ENCODE assay signal across 11 cellular contexts in the genomic region with DNA sequence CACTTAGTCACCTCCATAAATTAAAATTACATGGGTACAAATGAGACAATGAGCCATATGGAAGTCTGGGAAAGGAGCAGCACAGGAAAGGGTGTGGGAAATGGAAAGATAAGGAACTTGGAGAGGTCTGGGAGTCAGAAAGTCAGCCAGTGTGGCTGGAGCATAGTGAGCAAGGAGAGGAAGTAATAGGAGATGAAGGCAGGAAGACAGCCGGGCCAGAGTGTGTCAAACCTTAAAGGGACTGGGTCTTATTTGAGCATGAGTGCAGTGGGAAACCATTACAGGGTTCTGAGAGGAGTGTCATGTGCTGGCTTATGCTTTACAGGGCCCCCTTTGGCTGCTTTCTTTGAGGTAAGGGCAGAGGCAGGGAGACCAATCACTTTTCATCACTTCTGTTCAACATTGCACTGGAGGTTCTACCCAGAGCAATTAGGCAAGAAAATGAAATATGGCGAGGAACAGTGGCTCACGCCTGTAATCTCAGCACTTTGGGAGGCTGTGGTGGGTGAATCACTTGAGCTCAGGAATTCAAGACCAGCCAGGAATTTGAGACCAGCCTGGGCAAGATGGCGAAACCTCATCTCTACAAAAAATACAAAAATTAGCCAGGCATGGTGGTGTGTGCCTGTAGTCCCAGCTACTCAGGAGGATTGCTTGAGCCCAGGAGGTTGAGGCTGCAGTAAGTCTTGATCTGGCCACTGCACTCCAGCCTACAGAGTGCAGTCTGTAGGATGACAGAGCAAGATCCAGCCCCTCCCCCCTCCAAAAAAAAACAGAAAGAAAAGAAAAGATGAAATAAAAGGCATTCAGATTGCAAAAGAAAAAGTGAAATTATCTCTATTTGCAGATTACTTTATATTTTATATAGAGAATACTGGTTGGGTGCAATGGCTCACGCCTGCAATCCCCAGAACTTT. TPM values are rescaled to one million over a fixed set of nuclear protein-coding genes. Genes with fewer than 3 reads are reported as not detected.
A peak's percentile ranks its signal among the peaks of the same experiment; 100 is the strongest.
DNase-seq lines count a peak whose midpoint lies in the region; FAIRE-seq and TF ChIP-seq lines count a peak whose summit lies in the region.
"Had no signal": no experiment of that assay in that cellular context is flagged by ENCODE, and none has a peak within 500 bp of the region (broad histone marks: within the 10 kb centered on the region; RNA-seq: fewer than 3 reads in every experiment).

No MANE protein-coding gene starts in this region.

- no peaks in the 10 kb centered on the region for H3K9me3 ChIP-seq in osteoblast (ENCODE audit: low read depth, low read length)
- H3K9me3 ChIP-seq in kidney (ENCODE audit: control insufficient read depth in 1 of 2, low read length in 2 of 2) = no peaks in the 10 kb centered on the region
- H3K9me3 ChIP-seq: psoas muscle had no signal

- H3K36me3 ChIP-seq in osteoblast (ENCODE audit: insufficient read depth, low read length) = no peaks in the 10 kb centered on the region
- H3K36me3 ChIP-seq in mesendoderm (ENCODE audit: control insufficient read depth, insufficient read depth, low read length) = no peaks in the 10 kb centered on the region
- H3K36me3 ChIP-seq in kidney (ENCODE audit: control insufficient read depth in 1 of 2, insufficient read depth in 2 of 2, low read length in 2 of 2) = no peaks in the 10 kb centered on the region

- no peak overlapping the region for H4K8ac ChIP-seq in mesendoderm (ENCODE audit: low read depth, low read length)

- H2AK5ac ChIP-seq in mesendoderm (ENCODE audit: low read length) = no peak overlapping the region

- H3K27ac ChIP-seq in osteoblast (ENCODE audit: low read depth, low read length) (peak overlapping the region; percentile 91), mesendoderm (ENCODE audit: low read depth, low read length) (no peak overlapping the region), kidney (ENCODE audit: low read depth in 2 of 2, low read length in 2 of 2) (no peak overlapping the region)
- H3K27ac ChIP-seq: psoas muscle had no signal

- no peak overlapping the region for H3K18ac ChIP-seq in mesendoderm (ENCODE audit: low read length)

- TF ChIP-seq CTCF in osteoblast (IDR thresholded peaks at IDR 0.05; ENCODE audit: extremely low read depth, low read depth, low read length) (no peak), kidney (IDR thresholded peaks at IDR 0.05; ENCODE audit: borderline replicate concordance, extremely low read depth, insufficient read depth) (no peak)

- H3K4me2 ChIP-seq in osteoblast (ENCODE audit: insufficient read depth, low read length) (peak overlapping the region; percentile 45), mesendoderm (ENCODE audit: low read length) (no peak overlapping the region)

- H3K23ac ChIP-seq in mesendoderm (ENCODE audit: low read length) = no peak overlapping the region

- H3K79me2 ChIP-seq in osteoblast (ENCODE audit: insufficient read depth, low read length) (no peaks in the 10 kb centered on the region), mesendoderm (ENCODE audit: control insufficient read depth, insufficient read depth, low read length) (no peaks in the 10 kb centered on the region)

- H3K56ac ChIP-seq in mesendoderm (ENCODE audit: low read length) = no peak overlapping the region

- no peaks in the 10 kb centered on the region for H3K79me1 ChIP-seq in mesendoderm (ENCODE audit: low read length)

- no CpG with 5 or more reads among the region's 5 CpGs for WGBS in mesendoderm (ENCODE audit: extremely low coverage, insufficient coverage, low lambda C conversion rate)

- DNase-seq in GM04504 (ENCODE audit: low read depth) (peak; percentile 72), RKO (ENCODE audit: low spot score) (peak; percentile 46), fibroblast of gingiva (ENCODE audit: low read depth) (peak; percentile 66), osteoblast (ENCODE audit: insufficient read length, low spot score, missing footprints) (peak; percentile 77), mesendoderm (no peak), kidney (no peak), DMS79 treated with DMSO at 0.1 percent for 48 hours (lab: John Stamatoyannopoulos, UW) (no peak), NCI-H446 (lab: John Stamatoyannopoulos, UW) (no peak)
- DNase-seq: activated CD4-positive, CD25-positive, alpha-beta regulatory T cell treated with anti-CD3 and anti-CD28 coated beads, Interleukin-2, amount 50 U/mL, for 72 hours; activated naive CD8-positive, alpha-beta T cell treated with anti-CD3 and anti-CD28 coated beads, Interleukin-2, amount 50 U/mL, for 24 hours; psoas muscle had no signal

- no peak overlapping the region for H2BK15ac ChIP-seq in mesendoderm (replicated peaks; ENCODE audit: low read depth)

- no peaks in the 10 kb centered on the region for H4K20me1 ChIP-seq in osteoblast (ENCODE audit: insufficient read depth, low read length)

- peak overlapping the region; percentile 68 for H2AFZ ChIP-seq in osteoblast (ENCODE audit: low read length)

- intact Hi-C loops in kidney (cut with DNase I) = no loop called here

- H3K4me1 ChIP-seq in osteoblast (ENCODE audit: insufficient read depth, low read length) (peaks cover 15% of the 10 kb centered on the region), mesendoderm (ENCODE audit: control insufficient read depth, low read depth, low read length) (no peaks in the 10 kb centered on the region), kidney (ENCODE audit: control insufficient read depth in 1 of 2, insufficient read depth in 1 of 2, low read depth in 1 of 2, low read length in 2 of 2) (no peaks in the 10 kb centered on the region)
- H3K4me1 ChIP-seq: psoas muscle had no signal

- no peak overlapping the region for H2BK120ac ChIP-seq in mesendoderm (ENCODE audit: low read depth, low read length)

- H3K9ac ChIP-seq in mesendoderm (ENCODE audit: low read length) (no peak overlapping the region), kidney (ENCODE audit: low read length in 2 of 2) (no peak overlapping the region)

- no peak overlapping the region for H2BK5ac ChIP-seq in mesendoderm (ENCODE audit: low read length)

- H3K27me3 ChIP-seq in osteoblast (ENCODE audit: insufficient read depth, low read length) (no peaks in the 10 kb centered on the region), mesendoderm (ENCODE audit: insufficient read depth, low read length, poor library complexity) (no peaks in the 10 kb centered on the region)

- H4K5ac ChIP-seq in mesendoderm (ENCODE audit: low read length) = no peak overlapping the region

- H3K4ac ChIP-seq in mesendoderm (ENCODE audit: low read depth, low read length) = no peak overlapping the region

- H3K4me3 ChIP-seq in osteoblast (ENCODE audit: insufficient read depth, low read length) (no peak overlapping the region), mesendoderm (ENCODE audit: low read length) (no peak overlapping the region), kidney (ENCODE audit: low read length in 2 of 2) (no peak overlapping the region)
- H3K4me3 ChIP-seq: psoas muscle had no signal

- no peak for FAIRE-seq in kidney (lab: Jason Lieb, UNC)

RNA-seq across cellular contexts. Expression of gene ZMIZ2, which starts 21.0 kb away (rescaled TPM):
- total RNA-seq in osteoblast (18.8 and 19.4 TPM in 2 replicates), kidney (127 TPM)
- 33.4 TPM for polyA plus RNA-seq in mesendoderm (2013, experiment 1 of 2)
- polyA plus RNA-seq in mesendoderm (2013, experiment 2 of 2) = 34.8 TPM
- 30.5 TPM for polyA plus RNA-seq in kidney (ENCODE audit: insufficient read depth, low read depth, low replicate concordance)

Comparison
In these comparisons a context has a peak if more than half of its experiments do, and no peak if none do; other contexts are left out.
1. DNase-seq: peak in GM04504 (single experiment), RKO (single experiment), fibroblast of gingiva (single experiment) and osteoblast (single experiment); none in mesendoderm (single experiment), kidney (single experiment), DMS79 treated with DMSO at 0.1 percent for 48 hours (single experiment) and NCI-H446 (0 of 2).